ENCODE assay signal across 1 cellular context in the genomic region with DNA sequence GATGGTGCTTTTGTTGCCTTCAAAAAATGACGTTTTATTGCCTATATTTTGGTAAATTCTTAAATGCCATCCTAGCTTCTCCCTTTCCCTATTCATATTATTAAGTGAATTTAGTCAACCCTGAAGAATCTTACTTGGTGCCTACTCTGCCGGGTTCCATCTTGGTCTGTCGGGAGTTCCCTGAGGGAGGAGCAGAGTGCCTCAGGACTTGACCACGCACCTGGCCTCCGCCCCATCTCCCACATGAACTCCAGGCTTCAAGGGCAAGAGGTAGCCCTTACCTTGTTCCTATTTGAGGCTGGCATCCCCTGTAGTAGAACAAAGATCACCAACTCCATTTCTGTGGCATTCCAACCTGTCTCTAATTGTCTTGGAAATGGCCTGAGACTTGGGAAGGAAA.
TF ChIP-seq lines count a peak whose summit lies in the region.

No MANE protein-coding gene starts in this region.

TF ChIP-seq in HepG2, 621 proteins besides CTCF, POLR2A, EP300 and RAD21:
- TF ChIP-seq ZBED4 (CRISPR knock-in tag; IDR thresholded peaks at IDR 0.05; ENCODE audit: borderline replicate concordance) (no peak), ZNF567 (CRISPR knock-in tag; IDR thresholded peaks at IDR 0.05; ENCODE audit: borderline replicate concordance) (no peak), ZNF772 (CRISPR knock-in tag; IDR thresholded peaks at IDR 0.05) (no peak), POLR2G (IDR thresholded peaks at IDR 0.05; ENCODE audit: low read depth, low read length) (no peak), ARID3A (IDR thresholded peaks at IDR 0.05; ENCODE audit: low read depth, low read length) (no peak), NR1H2 (CRISPR knock-in tag; IDR thresholded peaks at IDR 0.05; ENCODE audit: borderline replicate concordance, low read depth) (no peak), SP140L (CRISPR knock-in tag; IDR thresholded peaks at IDR 0.05; ENCODE audit: borderline replicate concordance) (no peak), YY1 (IDR thresholded peaks at IDR 0.05; ENCODE audit: insufficient read depth, insufficient replicate concordance, low read depth, low read length) (no peak), SIN3A (IDR thresholded peaks at IDR 0.05; ENCODE audit: borderline replicate concordance, low read depth, low read length) (no peak), ATAD3A (CRISPR knock-in tag; IDR thresholded peaks at IDR 0.05) (no peak), LCORL (IDR thresholded peaks at IDR 0.05) (no peak), LCORL (CRISPR knock-in tag; IDR thresholded peaks at IDR 0.05) (no peak), FOXM1 (CRISPR knock-in tag; IDR thresholded peaks at IDR 0.05) (no peak), ZNF775 (CRISPR knock-in tag; IDR thresholded peaks at IDR 0.05; ENCODE audit: borderline replicate concordance) (no peak), ZNF333 (CRISPR knock-in tag; IDR thresholded peaks at IDR 0.05; ENCODE audit: borderline replicate concordance) (no peak), ZIK1 (CRISPR knock-in tag; IDR thresholded peaks at IDR 0.05; ENCODE audit: borderline replicate concordance, low read depth) (no peak), HNF1A (IDR thresholded peaks at IDR 0.05; ENCODE audit: low read depth) (no peak), HNF1A (CRISPR knock-in tag; IDR thresholded peaks at IDR 0.05; ENCODE audit: borderline replicate concordance) (no peak), HIVEP1 (CRISPR knock-in tag; IDR thresholded peaks at IDR 0.05) (no peak), TARDBP (CRISPR knock-in tag; IDR thresholded peaks at IDR 0.05) (no peak)
- TF ChIP-seq, protein P1, sequence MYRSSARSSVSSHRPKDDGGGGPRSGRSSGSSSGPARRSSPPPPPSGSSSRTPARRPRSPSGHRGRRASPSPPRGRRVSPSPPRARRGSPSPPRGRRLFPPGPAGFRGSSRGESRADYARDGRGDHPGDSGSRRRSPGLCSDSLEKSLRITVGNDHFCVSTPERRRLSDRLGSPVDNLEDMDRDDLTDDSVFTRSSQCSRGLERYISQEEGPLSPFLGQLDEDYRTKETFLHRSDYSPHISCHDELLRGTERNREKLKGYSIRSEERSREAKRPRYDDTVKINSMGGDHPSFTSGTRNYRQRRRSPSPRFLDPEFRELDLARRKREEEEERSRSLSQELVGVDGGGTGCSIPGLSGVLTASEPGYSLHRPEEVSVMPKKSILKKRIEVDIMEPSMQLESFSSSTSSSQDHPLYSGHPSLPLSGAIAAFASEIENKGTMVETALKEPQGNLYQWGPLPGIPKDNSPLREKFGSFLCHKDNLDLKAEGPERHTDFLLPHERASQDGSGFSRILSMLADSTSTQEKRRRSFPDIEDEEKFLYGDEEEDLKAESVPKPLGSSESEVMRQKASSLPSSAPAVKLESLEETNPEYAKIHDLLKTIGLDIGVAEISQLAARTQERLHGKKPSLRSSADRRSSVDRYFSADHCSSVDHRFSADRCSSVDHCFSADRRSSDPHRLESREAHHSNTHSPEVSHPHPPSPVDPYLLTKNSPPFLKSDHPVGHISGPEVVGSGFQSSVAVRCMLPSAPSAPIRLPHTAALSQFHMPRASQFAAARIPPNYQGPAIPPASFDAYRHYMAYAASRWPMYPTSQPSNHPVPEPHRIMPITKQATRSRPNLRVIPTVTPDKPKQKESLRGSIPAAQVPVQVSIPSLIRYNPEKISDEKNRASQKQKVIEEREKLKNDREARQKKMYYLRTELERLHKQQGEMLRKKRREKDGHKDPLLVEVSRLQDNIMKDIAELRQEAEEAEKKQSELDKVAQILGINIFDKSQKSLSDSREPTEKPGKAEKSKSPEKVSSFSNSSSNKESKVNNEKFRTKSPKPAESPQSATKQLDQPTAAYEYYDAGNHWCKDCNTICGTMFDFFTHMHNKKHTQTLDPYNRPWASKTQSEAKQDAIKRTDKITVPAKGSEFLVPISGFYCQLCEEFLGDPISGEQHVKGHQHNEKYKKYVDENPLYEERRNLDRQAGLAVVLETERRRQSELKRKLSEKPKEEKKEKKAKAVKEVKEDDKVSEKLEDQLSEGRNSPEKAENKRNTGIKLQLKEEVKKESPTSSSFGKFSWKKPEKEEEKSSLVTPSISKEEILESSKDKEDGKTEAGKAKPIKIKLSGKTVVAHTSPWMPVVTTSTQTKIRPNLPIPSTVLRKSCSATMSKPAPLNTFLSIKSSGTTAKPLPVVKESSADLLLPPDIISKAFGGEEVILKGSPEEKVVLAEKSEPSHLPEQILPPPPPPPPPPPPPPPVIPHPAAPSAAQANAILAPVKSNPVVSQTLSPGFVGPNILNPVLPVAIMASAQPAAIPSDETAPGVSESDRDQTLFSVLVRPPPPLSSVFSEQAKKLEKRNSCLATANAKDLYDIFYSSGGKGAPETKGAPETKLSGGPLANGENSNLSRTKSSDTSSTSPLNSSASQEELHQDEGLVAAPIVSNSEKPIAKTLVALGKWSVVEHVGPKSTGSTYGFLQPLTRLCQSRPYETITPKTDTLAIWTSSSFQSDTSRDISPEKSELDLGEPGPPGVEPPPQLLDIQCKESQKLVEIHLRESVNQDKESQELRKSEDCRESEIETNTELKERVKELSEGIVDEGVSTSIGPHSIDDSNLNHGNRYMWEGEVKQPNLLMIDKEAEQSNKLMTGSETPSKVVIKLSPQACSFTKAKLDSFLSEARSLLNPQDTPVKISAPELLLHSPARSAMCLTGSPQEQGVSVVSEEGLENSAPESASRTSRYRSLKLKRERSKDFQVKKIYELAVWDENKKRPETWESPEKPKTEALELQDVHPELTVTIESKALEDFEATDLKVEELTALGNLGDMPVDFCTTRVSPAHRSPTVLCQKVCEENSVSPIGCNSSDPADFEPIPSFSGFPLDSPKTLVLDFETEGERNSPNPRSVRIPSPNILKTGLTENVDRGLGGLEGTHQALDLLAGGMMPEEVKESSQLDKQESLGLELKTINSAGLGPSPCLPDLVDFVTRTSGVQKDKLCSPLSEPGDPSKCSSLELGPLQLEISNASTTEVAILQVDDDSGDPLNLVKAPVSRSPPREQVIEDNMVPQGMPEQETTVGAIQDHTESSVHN (CRISPR knock-in tag; IDR thresholded peaks at IDR 0.05), result no peak
TF ChIP-seq in HepG2: peak in this region for 0.
